ENCODE assay signal across 18 cellular contexts in the genomic region with DNA sequence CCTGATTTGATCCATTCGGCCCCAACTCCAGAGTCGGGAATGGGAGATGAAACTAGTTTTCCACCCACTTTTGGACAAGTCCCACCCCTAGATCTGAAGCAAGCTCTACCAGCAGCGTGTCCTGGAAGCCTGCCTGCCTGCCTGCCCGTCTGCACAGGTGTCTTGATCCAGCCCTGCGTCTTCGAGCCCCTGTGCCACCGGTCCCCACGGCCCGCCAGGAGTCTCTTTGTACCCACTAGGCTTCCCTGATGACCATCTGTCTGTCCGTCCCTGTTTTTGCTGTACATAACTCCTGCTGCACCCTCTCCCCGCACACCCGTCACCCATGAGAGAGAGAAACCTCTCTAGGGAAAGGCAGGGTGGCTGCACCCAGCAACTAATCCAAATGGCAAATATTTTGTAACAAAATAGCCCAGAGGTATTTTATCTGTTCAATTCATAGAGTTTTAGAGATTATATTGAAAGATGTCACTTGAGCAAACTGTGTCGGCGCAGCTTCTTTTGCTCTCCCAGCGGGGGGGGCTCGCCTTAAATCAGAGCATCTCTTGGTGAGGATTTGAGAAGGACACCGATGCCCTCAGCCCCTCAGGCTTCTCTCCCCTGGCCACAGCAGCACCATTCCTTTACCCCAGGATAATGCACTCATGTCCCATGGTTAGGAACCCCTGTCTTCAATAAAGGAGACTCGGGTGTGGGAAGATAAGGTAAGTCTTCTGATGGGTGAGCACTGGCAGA. TPM values are rescaled to one million over a fixed set of nuclear protein-coding genes. Genes with fewer than 3 reads are reported as not detected.
"Had no signal": no experiment of that assay in that cellular context is flagged by ENCODE, and none has a peak within 500 bp of the region (broad histone marks: within the 10 kb centered on the region; RNA-seq: fewer than 3 reads in every experiment).

No MANE protein-coding gene starts in this region.

- H3K4me1 ChIP-seq: prostate gland had no signal

- H3K36me3 Mint-ChIP-seq: activated naive CD8-positive, alpha-beta T cell treated with anti-CD3 and anti-CD28 coated beads, Interleukin-2, amount 10 ng/mL, durations not matched to agents 7 days and 5 days; natural killer cell had no signal

- H3K27ac ChIP-seq: brain microvascular endothelial cell, prostate gland had no signal

- ATAC-seq: activated CD8-positive, alpha-beta T cell treated with anti-CD3 and anti-CD28 coated beads for 36 hours; activated T-helper 17 cell treated with anti-CD3 and anti-CD28 coated beads, Interleukin-2, amount 50 U/mL, for 72 hours; gastroesophageal sphincter; natural killer cell; right cardiac atrium had no signal

- H3K9me3 Mint-ChIP-seq: activated CD4-positive, alpha-beta T cell treated with anti-CD3 and anti-CD28 coated beads, Interleukin-2, amount 10 ng/mL, durations not matched to agents 24 days and 14 days; activated CD8-positive, alpha-beta T cell treated with anti-CD3 and anti-CD28 coated beads for 36 hours; activated naive CD8-positive, alpha-beta T cell treated with anti-CD3 and anti-CD28 coated beads, Interleukin-2, amount 10 ng/mL, durations not matched to agents 7 days and 5 days; activated T-helper 17 cell treated with anti-CD3 and anti-CD28 coated beads, Interleukin-2, amount 50 U/mL, for 72 hours; natural killer cell; stimulated activated naive CD8-positive, alpha-beta T cell treated with anti-CD3 and anti-CD28 coated beads, Interleukin-15, Interleukin-2, amounts not matched to agents 100 ng/mL and 50 ng/mL, for 24 hours had no signal

- DNase-seq: activated CD4-positive, alpha-beta T cell treated with anti-CD3 and anti-CD28 coated beads, Interleukin-2, amount 10 ng/mL, durations not matched to agents 24 days and 14 days; activated CD8-positive, alpha-beta T cell treated with anti-CD3 and anti-CD28 coated beads for 36 hours; activated naive CD4-positive, alpha-beta T cell; activated naive CD8-positive, alpha-beta T cell treated with anti-CD3 and anti-CD28 coated beads, Interleukin-2, amount 10 ng/mL, durations not matched to agents 7 days and 5 days; activated T-cell treated with anti-CD3 and anti-CD28 coated beads, Interleukin-2, amount 50 U/mL, for 1 hour; amygdala; brain microvascular endothelial cell; cortex of kidney; effector CD4-positive, alpha-beta T cell; natural killer cell; T-helper 1 cell; T1000 had no signal

- H3K27ac Mint-ChIP-seq: activated CD4-positive, alpha-beta T cell treated with anti-CD3 and anti-CD28 coated beads, Interleukin-2, amount 10 ng/mL, durations not matched to agents 24 days and 14 days; activated CD8-positive, alpha-beta T cell treated with anti-CD3 and anti-CD28 coated beads for 36 hours; activated T-helper 17 cell treated with anti-CD3 and anti-CD28 coated beads, Interleukin-2, amount 50 U/mL, for 72 hours; stimulated activated naive CD8-positive, alpha-beta T cell treated with anti-CD3 and anti-CD28 coated beads, Interleukin-15, Interleukin-2, amounts not matched to agents 100 ng/mL and 50 ng/mL, for 24 hours had no signal

- H3K27me3 Mint-ChIP-seq: activated CD4-positive, alpha-beta T cell treated with anti-CD3 and anti-CD28 coated beads, Interleukin-2, amount 10 ng/mL, durations not matched to agents 24 days and 14 days had no signal

- H3K4me3 ChIP-seq: gastroesophageal sphincter, prostate gland, skin epidermis had no signal

- H3K27me3 ChIP-seq: brain microvascular endothelial cell had no signal

- H3K36me3 ChIP-seq: brain microvascular endothelial cell, gastroesophageal sphincter, prostate gland had no signal

- H3K9me3 ChIP-seq: gastroesophageal sphincter, prostate gland had no signal

- H3K4me3 Mint-ChIP-seq: activated CD4-positive, alpha-beta T cell treated with anti-CD3 and anti-CD28 coated beads, Interleukin-2, amount 10 ng/mL, durations not matched to agents 24 days and 14 days; activated CD8-positive, alpha-beta T cell treated with anti-CD3 and anti-CD28 coated beads for 36 hours; activated naive CD8-positive, alpha-beta T cell treated with anti-CD3 and anti-CD28 coated beads, Interleukin-2, amount 10 ng/mL, durations not matched to agents 7 days and 5 days; activated T-helper 17 cell treated with anti-CD3 and anti-CD28 coated beads, Interleukin-2, amount 50 U/mL, for 72 hours; natural killer cell; stimulated activated naive CD8-positive, alpha-beta T cell treated with anti-CD3 and anti-CD28 coated beads, Interleukin-15, Interleukin-2, amounts not matched to agents 100 ng/mL and 50 ng/mL, for 24 hours had no signal

RNA-seq across cellular contexts. Expression of a gene that starts 35.8 kb away (rescaled TPM):
- total RNA-seq: activated CD4-positive, alpha-beta T cell treated with anti-CD3 and anti-CD28 coated beads, Interleukin-2, amount 10 ng/mL, durations not matched to agents 24 days and 14 days; activated CD8-positive, alpha-beta T cell treated with anti-CD3 and anti-CD28 coated beads for 36 hours; activated naive CD8-positive, alpha-beta T cell treated with anti-CD3 and anti-CD28 coated beads, Interleukin-2, amount 10 ng/mL, durations not matched to agents 7 days and 5 days; activated T-helper 17 cell treated with anti-CD3 and anti-CD28 coated beads, Interleukin-2, amount 50 U/mL, for 72 hours had no signal
